ENCODE assay signal across 21 cellular contexts in the genomic region with DNA sequence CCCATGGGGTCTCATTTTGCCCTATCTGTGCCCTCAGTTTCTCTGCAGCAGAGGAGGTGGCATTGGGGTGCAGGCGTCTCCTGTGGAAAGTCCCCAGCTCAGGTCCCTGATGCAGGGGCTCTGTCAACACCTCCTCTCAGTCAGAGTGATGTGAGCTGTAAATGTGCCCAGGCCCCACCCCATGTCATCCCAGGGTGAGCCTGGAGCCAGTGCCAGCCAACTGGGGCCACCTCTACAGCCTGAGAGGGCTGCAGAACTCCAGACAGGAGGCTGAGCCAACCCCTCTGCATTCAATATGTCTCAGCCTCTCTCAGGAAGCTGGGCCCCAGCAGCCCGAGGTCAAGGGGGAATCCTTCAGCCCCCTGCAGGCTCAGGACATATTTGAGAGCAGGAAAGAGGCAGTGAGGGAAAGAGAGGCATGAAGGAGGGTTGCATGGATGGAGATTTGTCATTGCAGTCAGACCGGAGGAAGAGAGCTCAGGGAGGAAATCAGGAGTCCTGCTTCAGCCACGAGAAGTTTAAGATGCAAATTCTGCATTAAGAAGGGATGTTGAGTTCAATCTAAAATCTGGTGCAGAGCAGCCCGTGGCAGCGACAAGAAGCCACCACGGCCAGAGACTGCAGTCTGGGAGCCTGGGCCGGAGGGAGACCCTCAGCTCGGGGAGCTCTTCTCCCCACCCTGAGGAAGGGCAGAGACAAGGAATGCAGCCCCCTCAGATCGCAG.
DNase-seq lines count a peak whose midpoint lies in the region; ATAC-seq and TF ChIP-seq lines count a peak whose summit lies in the region.
"Had no signal": no experiment of that assay in that cellular context is flagged by ENCODE, and none has a peak within 500 bp of the region (broad histone marks: within the 10 kb centered on the region; RNA-seq: fewer than 3 reads in every experiment).

No MANE protein-coding gene starts in this region.

- H3K4me3 ChIP-seq in H7 (ENCODE audit: insufficient read depth, low read depth, low read length): no peak overlapping the region
- no peak overlapping the region for H3K4me3 ChIP-seq in osteoblast (ENCODE audit: insufficient read depth, low read length)
- H3K4me3 ChIP-seq: A549, SK-N-MC had no signal

- H3K27me3 ChIP-seq in H7 (ENCODE audit: control insufficient read depth, insufficient read depth, low read length) (no peaks in the 10 kb centered on the region), osteoblast (ENCODE audit: insufficient read depth, low read length) (peaks cover 3% of the 10 kb centered on the region)

- no peak overlapping the region for H3K27ac ChIP-seq in osteoblast (ENCODE audit: low read depth, low read length)
- H3K27ac ChIP-seq: SK-N-MC had no signal

- H4K20me1 ChIP-seq in osteoblast (ENCODE audit: insufficient read depth, low read length): no peaks in the 10 kb centered on the region

- DNase-seq in H7 (peak; percentile 75), WTC11 (ENCODE audit: low spot score) (no peak), left ventricle myocardium superior (peak; percentile 67), osteoblast (ENCODE audit: insufficient read length, low spot score, missing footprints) (peak; percentile 62), NCI-H1436 treated with DMSO at 0.1 percent for 48 hours (lab: John Stamatoyannopoulos, UW) (no peak), anterior cingulate cortex (lab: John Stamatoyannopoulos, UW) (no peak)
- DNase-seq: DMS53, GDM1, HCEC 1CT, Kasumi-1, NCI-H1694 treated with DMSO at 0.1 percent for 48 hours, NCI-H2081 treated with DMSO at 0.1 percent for 48 hours, NCI-H446 treated with DMSO at 0.1 percent for 48 hours, NCI-H526 treated with DMSO at 0.1 percent for 48 hours, PC-3, SHP77 treated with DMSO at 0.1 percent for 48 hours, SW 1271 had no signal

- no peaks in the 10 kb centered on the region for H3K9me3 Mint-ChIP-seq in WTC11

- TF ChIP-seq CTCF in WTC11 (IDR thresholded peaks at IDR 0.05) (no peak), osteoblast (IDR thresholded peaks at IDR 0.05; ENCODE audit: extremely low read depth, low read depth, low read length) (no peak)

- H3K36me3 ChIP-seq in H7 (replicated peaks; ENCODE audit: control insufficient read depth, insufficient read depth, low read length) (no peaks in the 10 kb centered on the region), osteoblast (ENCODE audit: insufficient read depth, low read length) (no peaks in the 10 kb centered on the region)

- peaks cover 10% of the 10 kb centered on the region for H3K4me1 ChIP-seq in osteoblast (ENCODE audit: insufficient read depth, low read length)

- no peaks in the 10 kb centered on the region for H3K27me3 Mint-ChIP-seq in WTC11 (ENCODE audit: low read depth)

- no peaks in the 10 kb centered on the region for H3K9me3 ChIP-seq in osteoblast (ENCODE audit: low read depth, low read length)
- H3K9me3 ChIP-seq: A549 had no signal

- H2AFZ ChIP-seq in osteoblast (ENCODE audit: low read length): no peak overlapping the region

- intact Hi-C loops in left ventricle myocardium superior (cut with micrococcal nuclease): no loop called here

- H3K36me3 Mint-ChIP-seq in WTC11: no peaks in the 10 kb centered on the region

- POLR2A ChIA-PET in WTC11 (lab: Charles Lee): interaction anchor here (0.6 kb wide), 1 partner anchor 53 kb away, joined by 3 read pairs; no protein-coding TSS in a partner anchor

- CTCF ChIA-PET in WTC11 (lab: Charles Lee): interaction anchor here (0.5 to 2.1 kb wide), 6 partner anchors 8 to 165 kb away, joined by 3 to 7 read pairs (median 6); no protein-coding TSS in a partner anchor

- peaks cover 6% of the 10 kb centered on the region for H3K4me1 Mint-ChIP-seq in WTC11
- H3K4me1 Mint-ChIP-seq: B cell had no signal

- H3K4me2 ChIP-seq in osteoblast (ENCODE audit: insufficient read depth, low read length): no peak overlapping the region
- H3K4me2 ChIP-seq: A549 had no signal

- ATAC-seq in WTC11: peak; percentile 34; the same call in 1 of the 2 replicates
- peak; percentile 84 for ATAC-seq in left ventricle myocardium superior
- ATAC-seq in GM21737 (IDR thresholded peaks at IDR 0.05; ENCODE audit: unreplicated experiment): no peak
- ATAC-seq: A549, PC-3 had no signal

- no peaks in the 10 kb centered on the region for H3K79me2 ChIP-seq in osteoblast (ENCODE audit: insufficient read depth, low read length)

- H3K27ac Mint-ChIP-seq in WTC11: 0 out of 2 replicates have a peak overlapping the region, but pooled peaks have one; percentile 47
- H3K27ac Mint-ChIP-seq: B cell had no signal

- H3K4me3 Mint-ChIP-seq in WTC11: no peak overlapping the region
- H3K4me3 Mint-ChIP-seq: B cell had no signal

TF ChIP-seq in WTC11, 78 proteins besides CTCF, POLR2A, EP300 and RAD21:
- TF ChIP-seq, protein P1, sequence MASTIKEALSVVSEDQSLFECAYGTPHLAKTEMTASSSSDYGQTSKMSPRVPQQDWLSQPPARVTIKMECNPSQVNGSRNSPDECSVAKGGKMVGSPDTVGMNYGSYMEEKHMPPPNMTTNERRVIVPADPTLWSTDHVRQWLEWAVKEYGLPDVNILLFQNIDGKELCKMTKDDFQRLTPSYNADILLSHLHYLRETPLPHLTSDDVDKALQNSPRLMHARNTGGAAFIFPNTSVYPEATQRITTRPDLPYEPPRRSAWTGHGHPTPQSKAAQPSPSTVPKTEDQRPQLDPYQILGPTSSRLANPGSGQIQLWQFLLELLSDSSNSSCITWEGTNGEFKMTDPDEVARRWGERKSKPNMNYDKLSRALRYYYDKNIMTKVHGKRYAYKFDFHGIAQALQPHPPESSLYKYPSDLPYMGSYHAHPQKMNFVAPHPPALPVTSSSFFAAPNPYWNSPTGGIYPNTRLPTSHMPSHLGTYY (CRISPR knock-in tag; IDR thresholded peaks at IDR 0.05): no peak
- TF ChIP-seq NFYB (CRISPR knock-in tag; conservative IDR thresholded peaks at IDR 0.05; ENCODE audit: low read depth) (no peak), ZNF423 (CRISPR knock-in tag; IDR thresholded peaks at IDR 0.05) (no peak)
- TF ChIP-seq, protein P2, sequence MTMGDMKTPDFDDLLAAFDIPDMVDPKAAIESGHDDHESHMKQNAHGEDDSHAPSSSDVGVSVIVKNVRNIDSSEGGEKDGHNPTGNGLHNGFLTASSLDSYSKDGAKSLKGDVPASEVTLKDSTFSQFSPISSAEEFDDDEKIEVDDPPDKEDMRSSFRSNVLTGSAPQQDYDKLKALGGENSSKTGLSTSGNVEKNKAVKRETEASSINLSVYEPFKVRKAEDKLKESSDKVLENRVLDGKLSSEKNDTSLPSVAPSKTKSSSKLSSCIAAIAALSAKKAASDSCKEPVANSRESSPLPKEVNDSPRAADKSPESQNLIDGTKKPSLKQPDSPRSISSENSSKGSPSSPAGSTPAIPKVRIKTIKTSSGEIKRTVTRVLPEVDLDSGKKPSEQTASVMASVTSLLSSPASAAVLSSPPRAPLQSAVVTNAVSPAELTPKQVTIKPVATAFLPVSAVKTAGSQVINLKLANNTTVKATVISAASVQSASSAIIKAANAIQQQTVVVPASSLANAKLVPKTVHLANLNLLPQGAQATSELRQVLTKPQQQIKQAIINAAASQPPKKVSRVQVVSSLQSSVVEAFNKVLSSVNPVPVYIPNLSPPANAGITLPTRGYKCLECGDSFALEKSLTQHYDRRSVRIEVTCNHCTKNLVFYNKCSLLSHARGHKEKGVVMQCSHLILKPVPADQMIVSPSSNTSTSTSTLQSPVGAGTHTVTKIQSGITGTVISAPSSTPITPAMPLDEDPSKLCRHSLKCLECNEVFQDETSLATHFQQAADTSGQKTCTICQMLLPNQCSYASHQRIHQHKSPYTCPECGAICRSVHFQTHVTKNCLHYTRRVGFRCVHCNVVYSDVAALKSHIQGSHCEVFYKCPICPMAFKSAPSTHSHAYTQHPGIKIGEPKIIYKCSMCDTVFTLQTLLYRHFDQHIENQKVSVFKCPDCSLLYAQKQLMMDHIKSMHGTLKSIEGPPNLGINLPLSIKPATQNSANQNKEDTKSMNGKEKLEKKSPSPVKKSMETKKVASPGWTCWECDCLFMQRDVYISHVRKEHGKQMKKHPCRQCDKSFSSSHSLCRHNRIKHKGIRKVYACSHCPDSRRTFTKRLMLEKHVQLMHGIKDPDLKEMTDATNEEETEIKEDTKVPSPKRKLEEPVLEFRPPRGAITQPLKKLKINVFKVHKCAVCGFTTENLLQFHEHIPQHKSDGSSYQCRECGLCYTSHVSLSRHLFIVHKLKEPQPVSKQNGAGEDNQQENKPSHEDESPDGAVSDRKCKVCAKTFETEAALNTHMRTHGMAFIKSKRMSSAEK (CRISPR knock-in tag; IDR thresholded peaks at IDR 0.05; ENCODE audit: borderline replicate concordance): no peak

Comparison
In these comparisons a context has a peak if more than half of its experiments do, and no peak if none do; other contexts are left out.
1. DNase-seq: peak in H7 (single experiment), left ventricle myocardium superior (single experiment) and osteoblast (single experiment); none in WTC11 (single experiment), NCI-H1436 treated with DMSO at 0.1 percent for 48 hours (single experiment) and anterior cingulate cortex (0 of 58).